ENCODE assay signal across 18 cellular contexts in genomic region chrX:93419642-93420041, GRCh38.
DNase-seq lines count a peak whose midpoint lies in the region; ATAC-seq and TF ChIP-seq lines count a peak whose summit lies in the region.
"Had no signal": no experiment of that assay in that cellular context is flagged by ENCODE, and none has a peak within 500 bp of the region (broad histone marks: within the 10 kb centered on the region; RNA-seq: fewer than 3 reads in every experiment).

No MANE protein-coding gene starts in this region.

- peaks cover 9% of the 10 kb centered on the region for H3K4me1 Mint-ChIP-seq in neural progenitor cell
- H3K4me1 Mint-ChIP-seq in activated CD4-positive, alpha-beta T cell treated with anti-CD3 and anti-CD28 coated beads, Interleukin-2, amount 10 ng/mL, durations not matched to agents 24 days and 14 days = no peaks in the 10 kb centered on the region

- no peak overlapping the region for H3K4me3 ChIP-seq in mesendoderm (ENCODE audit: low read length)
- H3K4me3 ChIP-seq in neural progenitor cell = peak overlapping the region; percentile 12
- H3K4me3 ChIP-seq: A549, K562 had no signal

- H3K27me3 ChIP-seq in mesendoderm (ENCODE audit: insufficient read depth, low read length, poor library complexity) = no peaks in the 10 kb centered on the region
- H3K27me3 ChIP-seq in neural progenitor cell = no peaks in the 10 kb centered on the region

- no peak overlapping the region for H3K27ac Mint-ChIP-seq in neural progenitor cell
- no peak overlapping the region for H3K27ac Mint-ChIP-seq in activated CD4-positive, alpha-beta T cell treated with anti-CD3 and anti-CD28 coated beads, Interleukin-2, amount 10 ng/mL, durations not matched to agents 24 days and 14 days
- H3K27ac Mint-ChIP-seq: CD4-positive, alpha-beta T cell had no signal

- H3F3A ChIP-seq in neural progenitor cell (ENCODE audit: low read depth) = peaks cover 6% of the 10 kb centered on the region

- no peaks in the 10 kb centered on the region for H3K36me3 Mint-ChIP-seq in neural progenitor cell
- H3K36me3 Mint-ChIP-seq in activated CD4-positive, alpha-beta T cell treated with anti-CD3 and anti-CD28 coated beads, Interleukin-2, amount 10 ng/mL, durations not matched to agents 24 days and 14 days (ENCODE audit: low read depth) = no peaks in the 10 kb centered on the region

- H3K27ac ChIP-seq in mesendoderm (ENCODE audit: low read depth, low read length) (no peak overlapping the region), neural progenitor cell (no peak overlapping the region)
- H3K27ac ChIP-seq: 22Rv1, A549, C4-2B had no signal

- DNase-seq in DMS 273 (lab: John Stamatoyannopoulos, UW; ENCODE audit: unreplicated experiment) (peak; percentile 9), DMS 273 treated with DMSO at 0.1 percent for 48 hours (lab: John Stamatoyannopoulos, UW) (no peak), NCI-H69 (lab: John Stamatoyannopoulos, UW) (peak; percentile 3), mesendoderm (peak; percentile 27), neural progenitor cell (ENCODE audit: low spot score) (no peak), pons (ENCODE audit: low spot score) (no peak)
- DNase-seq in activated CD4-positive, alpha-beta T cell treated with anti-CD3 and anti-CD28 coated beads, Interleukin-2, amount 10 ng/mL, durations not matched to agents 24 days and 14 days = no peak
- DNase-seq: AML-193; CD4-positive, alpha-beta T cell; DMS79 treated with DMSO at 0.1 percent for 48 hours; GF-D8; HCEC 1CT; IMR-90 had no signal

- intact Hi-C loops in activated CD4-positive, alpha-beta T cell treated with anti-CD3 and anti-CD28 coated beads, Interleukin-2, amount 10 ng/mL, durations not matched to agents 24 days and 14 days (cut with micrococcal nuclease) = no loop called here

- no peaks in the 10 kb centered on the region for H3K79me2 ChIP-seq in mesendoderm (ENCODE audit: control insufficient read depth, insufficient read depth, low read length)
- H3K79me2 ChIP-seq in neural progenitor cell (ENCODE audit: low read depth) = no peaks in the 10 kb centered on the region

- H3K4ac ChIP-seq in mesendoderm (ENCODE audit: low read depth, low read length) = no peak overlapping the region

- no peak overlapping the region for H4K5ac ChIP-seq in mesendoderm (ENCODE audit: low read length)

- H4K20me1 ChIP-seq in neural progenitor cell (ENCODE audit: low read depth) = no peaks in the 10 kb centered on the region

- no peaks in the 10 kb centered on the region for H3K9me3 Mint-ChIP-seq in neural progenitor cell
- H3K9me3 Mint-ChIP-seq in activated CD4-positive, alpha-beta T cell treated with anti-CD3 and anti-CD28 coated beads, Interleukin-2, amount 10 ng/mL, durations not matched to agents 24 days and 14 days = no peaks in the 10 kb centered on the region

- H2AFZ ChIP-seq in neural progenitor cell (replicated peaks) = peak overlapping the region; percentile 82

- H2BK120ac ChIP-seq in mesendoderm (ENCODE audit: low read depth, low read length) = no peak overlapping the region

- no peak overlapping the region for H3K4me3 Mint-ChIP-seq in neural progenitor cell
- H3K4me3 Mint-ChIP-seq in activated CD4-positive, alpha-beta T cell treated with anti-CD3 and anti-CD28 coated beads, Interleukin-2, amount 10 ng/mL, durations not matched to agents 24 days and 14 days = no peak overlapping the region
- H3K4me3 Mint-ChIP-seq: CD4-positive, alpha-beta T cell had no signal

- no peaks in the 10 kb centered on the region for H3K27me3 Mint-ChIP-seq in neural progenitor cell (ENCODE audit: insufficient read depth, low read depth)
- H3K27me3 Mint-ChIP-seq in activated CD4-positive, alpha-beta T cell treated with anti-CD3 and anti-CD28 coated beads, Interleukin-2, amount 10 ng/mL, durations not matched to agents 24 days and 14 days = no peaks in the 10 kb centered on the region
- H3K27me3 Mint-ChIP-seq: CD4-positive, alpha-beta T cell had no signal

- no peaks in the 10 kb centered on the region for H3K36me3 ChIP-seq in mesendoderm (ENCODE audit: control insufficient read depth, insufficient read depth, low read length)
- H3K36me3 ChIP-seq in neural progenitor cell = no peaks in the 10 kb centered on the region

- H3K4me1 ChIP-seq in mesendoderm (ENCODE audit: control insufficient read depth, low read depth, low read length) (no peaks in the 10 kb centered on the region), neural progenitor cell (peaks cover 16% of the 10 kb centered on the region)
- H3K4me1 ChIP-seq: A549 had no signal

- H4K8ac ChIP-seq in mesendoderm (ENCODE audit: low read depth, low read length) = no peak overlapping the region

- no peak overlapping the region for H3K9ac ChIP-seq in mesendoderm (ENCODE audit: low read length)
- H3K9ac ChIP-seq in neural progenitor cell = no peak overlapping the region

- H3K4me2 ChIP-seq in mesendoderm (ENCODE audit: low read length) (no peak overlapping the region), neural progenitor cell (peak overlapping the region; percentile 49)
- H3K4me2 ChIP-seq: A549 had no signal

- no peak overlapping the region for H3K56ac ChIP-seq in mesendoderm (ENCODE audit: low read length)

- no peak overlapping the region for H3K23ac ChIP-seq in mesendoderm (ENCODE audit: low read length)

- H3K79me1 ChIP-seq in mesendoderm (ENCODE audit: low read length) = no peaks in the 10 kb centered on the region

- H3K9me3 ChIP-seq in neural progenitor cell (ENCODE audit: low read depth) = no peaks in the 10 kb centered on the region
- H3K9me3 ChIP-seq: A549 had no signal

- no peak overlapping the region for H2BK15ac ChIP-seq in mesendoderm (replicated peaks; ENCODE audit: low read depth)

- H3K18ac ChIP-seq in mesendoderm (ENCODE audit: low read length) = no peak overlapping the region

- no peak overlapping the region for H2AK5ac ChIP-seq in mesendoderm (ENCODE audit: low read length)

- WGBS in mesendoderm (ENCODE audit: extremely low coverage, insufficient coverage, low lambda C conversion rate) = no CpG with 5 or more reads among the region's 1 CpG

- no peak for TF ChIP-seq CTCF in neural progenitor cell (IDR thresholded peaks at IDR 0.05)

- no peak overlapping the region for H2BK5ac ChIP-seq in mesendoderm (ENCODE audit: low read length)

- ATAC-seq in HG03139 (IDR thresholded peaks at IDR 0.05; ENCODE audit: unreplicated experiment) = no peak
- ATAC-seq: A549, K562 had no signal

Comparison
In these comparisons a context has a peak if more than half of its experiments do, and no peak if none do; other contexts are left out.
1. DNase-seq: peak in DMS 273 (single experiment), NCI-H69 (single experiment) and mesendoderm (single experiment); none in DMS 273 treated with DMSO at 0.1 percent for 48 hours (single experiment), neural progenitor cell (single experiment), activated CD4-positive, alpha-beta T cell treated with anti-CD3 and anti-CD28 coated beads, Interleukin-2, amount 10 ng/mL, durations not matched to agents 24 days and 14 days (single experiment) and pons (single experiment).